In genomic region chr13:80141114-80141849, GRCh38 we compare ENCODE assay signal across 1 cellular context.
TF ChIP-seq lines count a peak whose summit lies in the region.

No MANE protein-coding gene starts in this region.

TF ChIP-seq in WTC11, 78 proteins besides CTCF, POLR2A, EP300 and RAD21 (continued from another document):
- no peak for TF ChIP-seq GTF2I (CRISPR knock-in tag; conservative IDR thresholded peaks at IDR 0.05)
- TF ChIP-seq ZNF263 (CRISPR knock-in tag; IDR thresholded peaks at IDR 0.05; ENCODE audit: low read depth), result no peak
- TF ChIP-seq AFF4 (CRISPR knock-in tag; IDR thresholded peaks at IDR 0.05; ENCODE audit: borderline replicate concordance), result no peak
- no peak for TF ChIP-seq ZNF416 (CRISPR knock-in tag; IDR thresholded peaks at IDR 0.05)
- TF ChIP-seq, protein P1, sequence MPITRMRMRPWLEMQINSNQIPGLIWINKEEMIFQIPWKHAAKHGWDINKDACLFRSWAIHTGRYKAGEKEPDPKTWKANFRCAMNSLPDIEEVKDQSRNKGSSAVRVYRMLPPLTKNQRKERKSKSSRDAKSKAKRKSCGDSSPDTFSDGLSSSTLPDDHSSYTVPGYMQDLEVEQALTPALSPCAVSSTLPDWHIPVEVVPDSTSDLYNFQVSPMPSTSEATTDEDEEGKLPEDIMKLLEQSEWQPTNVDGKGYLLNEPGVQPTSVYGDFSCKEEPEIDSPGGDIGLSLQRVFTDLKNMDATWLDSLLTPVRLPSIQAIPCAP (CRISPR knock-in tag; IDR thresholded peaks at IDR 0.05), result no peak
- no peak for TF ChIP-seq FOXJ3 (CRISPR knock-in tag; IDR thresholded peaks at IDR 0.05; ENCODE audit: borderline replicate concordance)
- TF ChIP-seq MAX (CRISPR knock-in tag; IDR thresholded peaks at IDR 0.05), result no peak
- TF ChIP-seq FOXK1 (CRISPR knock-in tag; IDR thresholded peaks at IDR 0.05), result no peak
- TF ChIP-seq CBFB (CRISPR knock-in tag; IDR thresholded peaks at IDR 0.05; ENCODE audit: low read depth), result no peak
- TF ChIP-seq, protein P2, sequence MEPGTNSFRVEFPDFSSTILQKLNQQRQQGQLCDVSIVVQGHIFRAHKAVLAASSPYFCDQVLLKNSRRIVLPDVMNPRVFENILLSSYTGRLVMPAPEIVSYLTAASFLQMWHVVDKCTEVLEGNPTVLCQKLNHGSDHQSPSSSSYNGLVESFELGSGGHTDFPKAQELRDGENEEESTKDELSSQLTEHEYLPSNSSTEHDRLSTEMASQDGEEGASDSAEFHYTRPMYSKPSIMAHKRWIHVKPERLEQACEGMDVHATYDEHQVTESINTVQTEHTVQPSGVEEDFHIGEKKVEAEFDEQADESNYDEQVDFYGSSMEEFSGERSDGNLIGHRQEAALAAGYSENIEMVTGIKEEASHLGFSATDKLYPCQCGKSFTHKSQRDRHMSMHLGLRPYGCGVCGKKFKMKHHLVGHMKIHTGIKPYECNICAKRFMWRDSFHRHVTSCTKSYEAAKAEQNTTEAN (CRISPR knock-in tag; IDR thresholded peaks at IDR 0.05), result no peak
- no peak for TF ChIP-seq ATF2 (CRISPR knock-in tag; IDR thresholded peaks at IDR 0.05; ENCODE audit: borderline replicate concordance, low read depth)
- TF ChIP-seq, protein P3, sequence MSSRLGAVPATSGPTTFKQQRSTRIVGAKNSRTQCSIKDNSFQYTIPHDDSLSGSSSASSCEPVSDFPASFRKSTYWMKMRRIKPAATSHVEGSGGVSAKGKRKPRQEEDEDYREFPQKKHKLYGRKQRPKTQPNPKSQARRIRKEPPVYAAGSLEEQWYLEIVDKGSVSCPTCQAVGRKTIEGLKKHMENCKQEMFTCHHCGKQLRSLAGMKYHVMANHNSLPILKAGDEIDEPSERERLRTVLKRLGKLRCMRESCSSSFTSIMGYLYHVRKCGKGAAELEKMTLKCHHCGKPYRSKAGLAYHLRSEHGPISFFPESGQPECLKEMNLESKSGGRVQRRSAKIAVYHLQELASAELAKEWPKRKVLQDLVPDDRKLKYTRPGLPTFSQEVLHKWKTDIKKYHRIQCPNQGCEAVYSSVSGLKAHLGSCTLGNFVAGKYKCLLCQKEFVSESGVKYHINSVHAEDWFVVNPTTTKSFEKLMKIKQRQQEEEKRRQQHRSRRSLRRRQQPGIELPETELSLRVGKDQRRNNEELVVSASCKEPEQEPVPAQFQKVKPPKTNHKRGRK (CRISPR knock-in tag; IDR thresholded peaks at IDR 0.05; ENCODE audit: borderline replicate concordance), result no peak
